8 cellular contexts compared by ENCODE assay signal in genomic region chrX:276588-277171, GRCh38. TPM values are rescaled to one million over a fixed set of nuclear protein-coding genes. Genes with fewer than 3 reads are reported as not detected.
DNase-seq lines count a peak whose midpoint lies in the region; ATAC-seq and TF ChIP-seq lines count a peak whose summit lies in the region.

No MANE protein-coding gene starts in this region.

- ATAC-seq in GM21360 (IDR thresholded peaks at IDR 0.05; ENCODE audit: unreplicated experiment), result peak; percentile 51
- ATAC-seq in stimulated activated naive CD8-positive, alpha-beta T cell treated with anti-CD3 and anti-CD28 coated beads, Interleukin-15, amount 100 ng/mL, for 72 hours, result peak; percentile 57

- H3K4me3 Mint-ChIP-seq in brain, result peak overlapping the region; percentile 45 to 77 (median 72)
- peak overlapping the region; percentile 83 to 91 for H3K4me3 Mint-ChIP-seq in stimulated activated naive CD8-positive, alpha-beta T cell treated with anti-CD3 and anti-CD28 coated beads, Interleukin-15, amount 100 ng/mL, for 72 hours

- no peak for TF ChIP-seq CTCF in brain (conservative IDR thresholded peaks at IDR 0.05)
- no peak for TF ChIP-seq CTCF in kidney epithelial cell (IDR thresholded peaks at IDR 0.05; ENCODE audit: insufficient read depth, low read length, poor library complexity, severe bottlenecking)

- peaks cover 0 to 9% (median 0%) of the 10 kb centered on the region in 5 experiments for H3K9me3 Mint-ChIP-seq in brain
- H3K9me3 Mint-ChIP-seq in stimulated activated naive CD8-positive, alpha-beta T cell treated with anti-CD3 and anti-CD28 coated beads, Interleukin-15, amount 100 ng/mL, for 72 hours, result no peaks in the 10 kb centered on the region

- H3K27me3 ChIP-seq in Karpas-422 (ENCODE audit: low read length) (no peaks in the 10 kb centered on the region), kidney epithelial cell (ENCODE audit: control insufficient read depth, insufficient read depth, low read length) (no peaks in the 10 kb centered on the region)

- H3K4me2 ChIP-seq in Karpas-422 (ENCODE audit: low read depth, low read length, poor library complexity, severe bottlenecking), result peak overlapping the region; percentile 78

- H3K4me1 ChIP-seq in Karpas-422 (ENCODE audit: low read length), result peaks cover 31% of the 10 kb centered on the region

- H3K36me3 Mint-ChIP-seq in brain, result peaks cover 9% of the 10 kb centered on the region

- H3K36me3 ChIP-seq in Karpas-422 (ENCODE audit: insufficient read depth, low read length) (no peaks in the 10 kb centered on the region), kidney epithelial cell (ENCODE audit: control insufficient read depth, insufficient read depth, low read length) (no peaks in the 10 kb centered on the region)

- peak overlapping the region; percentile 71 for H3K9ac ChIP-seq in Karpas-422 (ENCODE audit: low read length)

- no peaks in the 10 kb centered on the region for H4K20me1 ChIP-seq in Karpas-422 (ENCODE audit: insufficient read depth, low read depth, low read length)

- no peak overlapping the region for H3K27ac ChIP-seq in Karpas-422 (ENCODE audit: low read length)

- no peaks in the 10 kb centered on the region for H3K9me2 ChIP-seq in Karpas-422 (replicated peaks; ENCODE audit: insufficient read depth, low read length)

- H3K4me3 ChIP-seq in Karpas-422 (ENCODE audit: low read length) (peak overlapping the region; percentile 73), kidney epithelial cell (ENCODE audit: low read depth, low read length) (peak overlapping the region; percentile 55)

- H3K4me1 Mint-ChIP-seq in brain, result peaks cover 24% of the 10 kb centered on the region
- H3K4me1 Mint-ChIP-seq in stimulated activated naive CD8-positive, alpha-beta T cell treated with anti-CD3 and anti-CD28 coated beads, Interleukin-15, amount 100 ng/mL, for 72 hours, result peaks cover 49% of the 10 kb centered on the region

- H3K27ac Mint-ChIP-seq in brain, result peak overlapping the region in 1 of 5 experiments; percentile 36
- peak overlapping the region; percentile 30 to 74 for H3K27ac Mint-ChIP-seq in stimulated activated naive CD8-positive, alpha-beta T cell treated with anti-CD3 and anti-CD28 coated beads, Interleukin-15, amount 100 ng/mL, for 72 hours

- no peaks in the 10 kb centered on the region for H3K9me3 ChIP-seq in Karpas-422 (ENCODE audit: low read length)

- peak overlapping the region; percentile 71; the same call in 1 of the 2 replicates for H2AFZ ChIP-seq in Karpas-422 (ENCODE audit: low read length)

- peaks cover 17% of the 10 kb centered on the region for H3K27me3 Mint-ChIP-seq in brain
- H3K27me3 Mint-ChIP-seq in stimulated activated naive CD8-positive, alpha-beta T cell treated with anti-CD3 and anti-CD28 coated beads, Interleukin-15, amount 100 ng/mL, for 72 hours, result peaks cover 8% of the 10 kb centered on the region

- H3K79me2 ChIP-seq in Karpas-422 (ENCODE audit: low read length), result peaks cover 5% of the 10 kb centered on the region

- DNase-seq in AG08396 (ENCODE audit: low spot score) (peak; percentile 90), Karpas-422 (no peak), kidney epithelial cell (ENCODE audit: low read depth) (no peak), NCI-H82 (lab: John Stamatoyannopoulos, UW) (no peak), NCI-H2081 treated with DMSO at 0.1 percent for 48 hours (lab: John Stamatoyannopoulos, UW) (no peak)
- DNase-seq in stimulated activated naive CD8-positive, alpha-beta T cell treated with anti-CD3 and anti-CD28 coated beads, Interleukin-15, amount 100 ng/mL, for 72 hours, result peak in 1 of 2 donors; percentile 37

RNA-seq across cellular contexts. Expression of gene PLCXD1, which starts 4.5 kb away (rescaled TPM):
- total RNA-seq in Karpas-422 (2014; rRNA removed; shearing (Covaris generic); ENCODE audit: low replicate concordance), result 49.4 and 69.5 TPM in 2 replicates
- 9.3 TPM for polyA plus RNA-seq in brain (ENCODE audit: insufficient read depth, low read depth, low replicate concordance)
- 13.8 and 20.2 TPM in 2 replicates for total RNA-seq in kidney epithelial cell

RNA-seq across cellular contexts. Expression of gene GTPBP6, which starts 41.9 kb away (rescaled TPM):
- total RNA-seq in Karpas-422 (2014; rRNA removed; shearing (Covaris generic); ENCODE audit: low replicate concordance), result 19.4 and 57.3 TPM in 2 replicates
- polyA plus RNA-seq in brain (ENCODE audit: insufficient read depth, low read depth, low replicate concordance), result 33.5 TPM
- 49.5 and 55.0 TPM in 2 replicates for total RNA-seq in kidney epithelial cell
